In the genomic region with DNA sequence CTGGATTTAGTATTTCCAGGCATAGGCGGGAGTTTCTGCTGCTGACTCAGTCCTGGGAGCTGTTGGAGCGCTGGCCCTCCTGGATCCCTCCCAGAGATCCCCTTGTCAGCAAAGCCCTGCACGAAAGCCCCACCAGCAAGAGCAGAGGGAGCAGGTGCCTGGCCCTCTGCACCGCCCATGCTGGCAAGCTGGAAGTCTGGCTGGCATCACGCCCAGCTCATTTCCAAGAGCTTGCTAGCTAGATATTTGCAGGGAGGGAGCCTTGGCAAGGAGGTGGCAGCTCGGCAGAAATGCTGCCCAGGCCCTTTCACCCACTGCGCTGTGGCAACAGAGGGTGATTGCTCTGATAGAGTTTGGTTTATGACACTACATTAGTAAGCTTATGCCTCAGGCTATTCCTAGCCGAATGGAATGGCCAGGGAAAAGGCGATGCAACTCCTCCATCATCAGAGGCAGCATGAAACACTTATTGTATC, we compare ENCODE assay signal across 8 cellular contexts.
DNase-seq lines count a peak whose midpoint lies in the region; ATAC-seq, FAIRE-seq and TF ChIP-seq lines count a peak whose summit lies in the region.

No MANE protein-coding gene starts in this region.

- ATAC-seq in HG02642 (IDR thresholded peaks at IDR 0.05; ENCODE audit: poor library complexity, unreplicated experiment) (no peak), HG03108 (IDR thresholded peaks at IDR 0.05; ENCODE audit: unreplicated experiment) (no peak)

- no peak overlapping the region for H2AFZ ChIP-seq in keratinocyte (ENCODE audit: control insufficient read depth, low read length)

- H3K36me3 ChIP-seq in keratinocyte (ENCODE audit: control insufficient read depth in 2 of 2, extremely low read depth in 1 of 2, insufficient read depth in 2 of 2, low read length in 2 of 2) (no peaks in the 10 kb centered on the region), tibial nerve (no peaks in the 10 kb centered on the region)

- WGBS in tibial nerve, 2 donors: 26 to 44% methylated on average over 8 to 9 of the region's 9 CpGs

- dilution Hi-C loops in keratinocyte (cut with MboI; ENCODE audit: extremely low pct_ligation_motif_present, low sequenced_read_pairs): no loop called here

- TF ChIP-seq EP300 in tibial nerve (IDR thresholded peaks at IDR 0.05): no peak

- H3K9ac ChIP-seq in keratinocyte (ENCODE audit: control insufficient read depth, extremely low read depth, insufficient read depth, low read length): no peak overlapping the region

- H4K20me1 ChIP-seq in keratinocyte (ENCODE audit: control insufficient read depth, extremely low read depth, insufficient read depth, low read length): no peaks in the 10 kb centered on the region

- FAIRE-seq in keratinocyte (lab: Jason Lieb, UNC): peak; percentile 71

- H3K9me1 ChIP-seq in keratinocyte (ENCODE audit: control insufficient read depth, extremely low read depth, insufficient read depth, low read length): no peaks in the 10 kb centered on the region

- H3K4me3 ChIP-seq in keratinocyte (ENCODE audit: control insufficient read depth in 2 of 3, extremely low read depth in 1 of 3, insufficient read depth in 2 of 3, low read depth in 1 of 3, low read length in 3 of 3): no peak overlapping the region
- no peak overlapping the region for H3K4me3 ChIP-seq in tibial nerve

- H3K79me2 ChIP-seq in keratinocyte (ENCODE audit: control insufficient read depth, insufficient read depth, low read length): no peaks in the 10 kb centered on the region

- TF ChIP-seq POLR2A in tibial nerve (IDR thresholded peaks at IDR 0.05): no peak

- H3K27me3 ChIP-seq in keratinocyte (ENCODE audit: control insufficient read depth, extremely low read depth, insufficient read depth, low read length) (no peaks in the 10 kb centered on the region), tibial nerve (no peaks in the 10 kb centered on the region)

- H3K4me1 ChIP-seq in keratinocyte (ENCODE audit: control insufficient read depth, extremely low read depth, insufficient read depth, low read length) (peaks cover 11% of the 10 kb centered on the region), tibial nerve (peaks cover 0 to 16% (median 8%) of the 10 kb centered on the region in 4 donors)

- peak; percentile 99 for DNase-seq in NCI-H1092 treated with DMSO at 0.1 percent for 48 hours (lab: John Stamatoyannopoulos, UW)
- DNase-seq in anterior cingulate cortex (lab: John Stamatoyannopoulos, UW): peak; percentile 39 to 96 (median 86)
- peak; percentile 52 for DNase-seq in keratinocyte (ENCODE audit: low read depth, low spot score)
- peak; percentile 32 to 38 for DNase-seq in tibial nerve (ENCODE audit: low spot score in 2 of 2)
- DNase-seq in activated CD4-positive, alpha-beta T cell treated with anti-CD3 and anti-CD28 coated beads for 4 hours: no peak
- no peak for DNase-seq in stimulated activated CD4-positive, alpha-beta T cell treated with anti-CD3 and anti-CD28 coated beads, Interleukin-1b, Interleukin-23, amount 100 ng/mL, for 48 hours

- no peaks in the 10 kb centered on the region for H3K9me3 ChIP-seq in keratinocyte (ENCODE audit: control insufficient read depth, low read depth, low read length)
- no peaks in the 10 kb centered on the region for H3K9me3 ChIP-seq in tibial nerve

- H3K27ac ChIP-seq in keratinocyte (ENCODE audit: control insufficient read depth, insufficient read depth, low read length): no peak overlapping the region
- peak overlapping the region in 1 of 4 donors; percentile 39 for H3K27ac ChIP-seq in tibial nerve

- TF ChIP-seq CTCF in keratinocyte (optimal IDR thresholded peaks at IDR 0.05 in 1 of 3, IDR thresholded peaks at IDR 0.05 in 1 of 3, conservative IDR thresholded peaks at IDR 0.05 in 1 of 3; ENCODE audit: extremely low read depth in 1 of 3, insufficient read depth in 2 of 3, low read length in 3 of 3) (no peak), tibial nerve (IDR thresholded peaks at IDR 0.05) (no peak)

- H3K4me2 ChIP-seq in keratinocyte (ENCODE audit: control insufficient read depth, extremely low read depth, insufficient read depth, low read depth, low read length): no peak overlapping the region

Comparison
In these comparisons a context has a peak if more than half of its experiments do, and no peak if none do; other contexts are left out.
1. DNase-seq: peak in NCI-H1092 treated with DMSO at 0.1 percent for 48 hours (single experiment), anterior cingulate cortex (58 of 58), keratinocyte (single experiment) and tibial nerve (2 of 2); none in activated CD4-positive, alpha-beta T cell treated with anti-CD3 and anti-CD28 coated beads for 4 hours (0 of 2) and stimulated activated CD4-positive, alpha-beta T cell treated with anti-CD3 and anti-CD28 coated beads, Interleukin-1b, Interleukin-23, amount 100 ng/mL, for 48 hours (single experiment).